Comparison of ENCODE assay signal across 8 cellular contexts in genomic region chr4:5708171-5708828, GRCh38. TPM values are rescaled to one million over a fixed set of nuclear protein-coding genes. Genes with fewer than 3 reads are reported as not detected.
DNase-seq lines count a peak whose midpoint lies in the region; ATAC-seq and TF ChIP-seq lines count a peak whose summit lies in the region.

Gene EVC2, minus strand, starts transcription at chr4:5708559. Its CDS starts 46 bp downstream, at chr4:5708513.

- H3K4me1 ChIP-seq in esophagus muscularis mucosa (peaks cover 27 to 60% (median 59%) of the 10 kb centered on the region in 4 donors), tibial artery (peaks cover 4 to 48% (median 33%) of the 10 kb centered on the region in 4 donors)

- WGBS in esophagus muscularis mucosa, result 2% methylated on average over 24 of the region's 62 CpGs

- intact Hi-C loops in activated B cell treated with CpG ODN at 0.5 μM for 24 hours (cut with micrococcal nuclease) (no loop called here), esophagus muscularis mucosa (cut with DNase I) (no loop called here), tibial artery (cut with DNase I; ENCODE audit: low total_unique reads) (no loop called here)

- POLR2A ChIA-PET in activated B cell treated with CpG ODN at 0.5 μM for 24 hours (lab: Charles Lee), result no interaction called here

- peaks cover 36% of the 10 kb centered on the region for H3K27me3 Mint-ChIP-seq in activated B cell treated with CpG ODN at 0.5 μM for 24 hours
- H3K27me3 Mint-ChIP-seq in mesothelial cell of epicardium (ENCODE audit: low read depth), result no peaks in the 10 kb centered on the region

- no peak for TF ChIP-seq EP300 in esophagus muscularis mucosa (IDR thresholded peaks at IDR 0.05)

- H3K4me3 ChIP-seq in esophagus muscularis mucosa (peak within 1 kb of the TSS; percentile 76 to 93 (median 77)), tibial artery (peak within 1 kb of the TSS; percentile 92 to 98)

- ATAC-seq in GM18909 (IDR thresholded peaks at IDR 0.05; ENCODE audit: poor library complexity, unreplicated experiment) (peak; percentile 43), activated B cell treated with CpG ODN at 0.5 μM for 24 hours (ENCODE audit: low read depth) (peak; percentile 40), GM19324 (IDR thresholded peaks at IDR 0.05; ENCODE audit: low FRiP score, unreplicated experiment) (no peak), HG02870 (IDR thresholded peaks at IDR 0.05; ENCODE audit: unreplicated experiment) (no peak)

- DNase-seq in activated B cell treated with CpG ODN at 0.5 μM for 24 hours, result no peak
- no peak for DNase-seq in esophagus muscularis mucosa (ENCODE audit: extremely low spot score)
- peak; percentile 61 to 81 for DNase-seq in mesothelial cell of epicardium (ENCODE audit: low spot score in 2 of 2, unreplicated experiment in 2 of 2)
- peak; percentile 71 to 86 for DNase-seq in tibial artery
- no peak for DNase-seq in hippocampal formation (lab: John Stamatoyannopoulos, UW)

- peaks cover 0 to 7% (median 1%) of the 10 kb centered on the region in 4 donors for H3K36me3 ChIP-seq in esophagus muscularis mucosa
- peaks cover 0 to 7% (median 6%) of the 10 kb centered on the region in 3 donors for H3K36me3 ChIP-seq in tibial artery

- peak; percentile 12 for TF ChIP-seq POLR2A in esophagus muscularis mucosa (IDR thresholded peaks at IDR 0.05; ENCODE audit: low read depth)

- peak within 1 kb of the TSS; percentile 87 to 91 (median 89) for H3K27ac ChIP-seq in esophagus muscularis mucosa (replicated peaks in 1 of 4)
- H3K27ac ChIP-seq in tibial artery, result peak within 1 kb of the TSS; percentile 96

- CTCF ChIA-PET in activated B cell treated with CpG ODN at 0.5 μM for 24 hours (lab: Charles Lee), result no interaction called here

- H3K27ac Mint-ChIP-seq in activated B cell treated with CpG ODN at 0.5 μM for 24 hours (no peak within 1 kb of the TSS), mesothelial cell of epicardium (peak within 1 kb of the TSS; percentile 89)

- H3K4me3 Mint-ChIP-seq in activated B cell treated with CpG ODN at 0.5 μM for 24 hours, result peak within 1 kb of the TSS; percentile 35
- peak within 1 kb of the TSS; percentile 76 for H3K4me3 Mint-ChIP-seq in mesothelial cell of epicardium

- H3K36me3 Mint-ChIP-seq in activated B cell treated with CpG ODN at 0.5 μM for 24 hours (ENCODE audit: low read depth) (no peaks in the 10 kb centered on the region), mesothelial cell of epicardium (peaks cover 23% of the 10 kb centered on the region)

- H3K4me1 Mint-ChIP-seq in activated B cell treated with CpG ODN at 0.5 μM for 24 hours (peaks cover 22% of the 10 kb centered on the region), mesothelial cell of epicardium (peaks cover 33% of the 10 kb centered on the region)

- H3K27me3 ChIP-seq in esophagus muscularis mucosa (no peaks in the 10 kb centered on the region), tibial artery (no peaks in the 10 kb centered on the region)

- TF ChIP-seq CTCF in activated B cell treated with CpG ODN at 0.5 μM for 24 hours (IDR thresholded peaks at IDR 0.05), result no peak
- TF ChIP-seq CTCF in esophagus muscularis mucosa (IDR thresholded peaks at IDR 0.05), result no peak
- no peak for TF ChIP-seq CTCF in mesothelial cell of epicardium (IDR thresholded peaks at IDR 0.05; ENCODE audit: unreplicated experiment)
- TF ChIP-seq CTCF in tibial artery (IDR thresholded peaks at IDR 0.05), result no peak

- no peaks in the 10 kb centered on the region for H3K9me3 Mint-ChIP-seq in activated B cell treated with CpG ODN at 0.5 μM for 24 hours
- peaks cover 17% of the 10 kb centered on the region for H3K9me3 Mint-ChIP-seq in mesothelial cell of epicardium

- no peaks in the 10 kb centered on the region for H3K9me3 ChIP-seq in esophagus muscularis mucosa
- no peaks in the 10 kb centered on the region for H3K9me3 ChIP-seq in tibial artery

RNA-seq across cellular contexts. Expression of gene EVC2, which starts in this region (rescaled TPM):
- total RNA-seq in activated B cell treated with CpG ODN at 0.5 μM for 24 hours (0.69 and 1.1 TPM in 2 replicates), esophagus muscularis mucosa (10 to 100 TPM in 2 of 4 donors, 1 to 10 TPM in 2; 8.3 to 12.4 (median 9.9) TPM), mesothelial cell of epicardium (16.9 to 17.4 TPM (median 17.1 TPM) in 3 replicates)

Comparison
In these comparisons a context has a peak if more than half of its experiments do, and no peak if none do; other contexts are left out.
1. ATAC-seq: peak in GM18909 (single experiment) and activated B cell treated with CpG ODN at 0.5 μM for 24 hours (single experiment); none in GM19324 (single experiment) and HG02870 (single experiment).
2. DNase-seq: peak in mesothelial cell of epicardium (2 of 2) and tibial artery (2 of 2); none in activated B cell treated with CpG ODN at 0.5 μM for 24 hours (single experiment), esophagus muscularis mucosa (single experiment) and hippocampal formation (0 of 2).